19 cellular contexts compared by ENCODE assay signal in the genomic region with DNA sequence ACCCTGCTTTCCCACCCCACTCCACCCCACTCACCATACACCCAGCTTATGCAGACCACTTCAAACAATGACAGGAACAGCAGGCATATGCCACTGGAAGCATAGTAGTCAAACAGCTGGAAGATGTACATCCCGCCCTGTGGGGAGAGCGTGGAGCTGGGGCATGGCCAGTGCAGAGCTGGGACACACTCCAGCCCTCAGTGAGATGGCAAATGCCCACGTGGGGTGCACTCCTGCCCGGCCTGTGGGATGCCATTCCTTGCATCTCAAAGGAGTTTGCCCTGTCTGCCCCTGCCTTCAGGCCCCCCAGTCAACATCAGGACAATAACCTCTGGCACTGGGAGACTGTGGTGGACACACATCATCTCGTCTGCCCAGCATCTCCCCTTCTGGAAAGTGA. TPM values are rescaled to one million over a fixed set of nuclear protein-coding genes. Genes with fewer than 3 reads are reported as not detected.
DNase-seq lines count a peak whose midpoint lies in the region; ATAC-seq and TF ChIP-seq lines count a peak whose summit lies in the region.
"Had no signal": no experiment of that assay in that cellular context is flagged by ENCODE, and none has a peak within 500 bp of the region (broad histone marks: within the 10 kb centered on the region; RNA-seq: fewer than 3 reads in every experiment).

No MANE protein-coding gene starts in this region.

- H4K8ac ChIP-seq in H9 (replicated peaks; ENCODE audit: insufficient read length, low read depth, low read length), result no peak overlapping the region

- 68% methylated on average over 5 of the region's 5 CpGs for WGBS in right cardiac atrium
- no CpG with 5 or more reads among the region's 5 CpGs for WGBS in H9 (ENCODE audit: extremely low coverage, insufficient read length, low lambda C conversion rate)

- no peak overlapping the region for H2AFZ ChIP-seq in H9 (ENCODE audit: low read length)

- no peak overlapping the region for H3K18ac ChIP-seq in H9 (ENCODE audit: insufficient read length, low read depth, low read length)

- peak; percentile 33 for DNase-seq in Right ventricle myocardium inferior (ENCODE audit: missing footprints)
- DNase-seq in right cardiac atrium, result no peak
- DNase-seq in H9, result no peak
- DNase-seq in dorsolateral prefrontal cortex, result no peak
- no peak for DNase-seq in NCI-H1048 (lab: John Stamatoyannopoulos, UW)
- DNase-seq: Caco-2; CD4-positive, CD25-positive, alpha-beta regulatory T cell; CD8-positive, alpha-beta T cell; DMS 273 treated with DMSO at 0.1 percent for 48 hours; DMS79; GF-D8; GOT3; HCEC 1CT had no signal

- no peak overlapping the region for H3K23ac ChIP-seq in H9 (ENCODE audit: insufficient read length, low read depth, low read length)

- no peaks in the 10 kb centered on the region for H3K79me2 ChIP-seq in H9 (ENCODE audit: insufficient read depth, low read length)

- no peak overlapping the region for H2BK20ac ChIP-seq in H9 (ENCODE audit: low read depth, low read length, poor library complexity, severe bottlenecking)

- no peak overlapping the region for H2BK5ac ChIP-seq in H9 (ENCODE audit: insufficient read length, low read length)

- no peak overlapping the region for H3K4me3 Mint-ChIP-seq in H9
- H3K4me3 Mint-ChIP-seq: B cell; CD4-positive, CD25-positive, alpha-beta regulatory T cell; CD8-positive, alpha-beta T cell had no signal

- peak overlapping the region; percentile 17; the same call in 1 of the 2 replicates for H3K14ac ChIP-seq in H9 (ENCODE audit: insufficient read depth, low read length)

- peaks cover 83% of the 10 kb centered on the region for H3K27me3 Mint-ChIP-seq in H9 (ENCODE audit: low read depth)

- no peaks in the 10 kb centered on the region for H3K36me3 Mint-ChIP-seq in H9 (ENCODE audit: insufficient read depth in 1 of 3, low read depth in 3 of 3)
- H3K36me3 Mint-ChIP-seq: CD4-positive, CD25-positive, alpha-beta regulatory T cell; CD8-positive, alpha-beta T cell had no signal

- H3K4me2 ChIP-seq in H9 (ENCODE audit: insufficient read depth, insufficient read length, low read length), result no peak overlapping the region
- H3K4me2 ChIP-seq: BLaER1 had no signal

- H3K27ac ChIP-seq in right cardiac atrium (ENCODE audit: low read length), result no peak overlapping the region
- no peak overlapping the region for H3K27ac ChIP-seq in H9 (ENCODE audit: insufficient read length, low read depth, low read length)
- H3K27ac ChIP-seq in dorsolateral prefrontal cortex, result peak overlapping the region in 36 of 59 donors; percentile 4 to 99 (median 60)
- H3K27ac ChIP-seq: 22Rv1, BLaER1, C4-2B had no signal

- intact Hi-C loops in Right ventricle myocardium inferior (cut with DNase I), result no loop called here
- intact Hi-C loops in right cardiac atrium (cut with DNase I), result no loop called here
- intact Hi-C loops in dorsolateral prefrontal cortex (cut with DNase I), result no loop called here

- no peaks in the 10 kb centered on the region for H4K20me1 ChIP-seq in H9 (ENCODE audit: control insufficient read depth, insufficient read depth, insufficient read length)
- H4K20me1 ChIP-seq: BLaER1 had no signal

- H3K4me3 ChIP-seq in right cardiac atrium (ENCODE audit: low read length), result no peak overlapping the region
- no peak overlapping the region for H3K4me3 ChIP-seq in dorsolateral prefrontal cortex
- H3K4me3 ChIP-seq: BLaER1 had no signal

- no peak overlapping the region for H2BK120ac ChIP-seq in H9 (ENCODE audit: low read depth, low read length, poor library complexity, severe bottlenecking)

- H4K91ac ChIP-seq in H9 (ENCODE audit: insufficient read length, low read depth, low read length), result no peak overlapping the region

- no peaks in the 10 kb centered on the region for H3K23me2 ChIP-seq in H9 (ENCODE audit: insufficient read length, low read depth, low read length, poor library complexity, severe bottlenecking)

- peaks cover 0 to 6% of the 10 kb centered on the region in 2 experiments; a peak in 2 of 5 replicates for H3K9me3 Mint-ChIP-seq in H9
- H3K9me3 Mint-ChIP-seq: CD8-positive, alpha-beta T cell had no signal

- H3K56ac ChIP-seq in H9 (ENCODE audit: insufficient read length, low read depth, low read length), result no peak overlapping the region

- no peak overlapping the region for H3K4ac ChIP-seq in H9 (ENCODE audit: low read depth, low read length)

- no peak overlapping the region for H3K9ac ChIP-seq in H9 (ENCODE audit: extremely low read depth, insufficient read length, low read length)
- H3K9ac ChIP-seq: BLaER1 had no signal

- H3K4me1 ChIP-seq in right cardiac atrium (ENCODE audit: control insufficient read depth, insufficient read depth, low read length) (no peaks in the 10 kb centered on the region), H9 (ENCODE audit: insufficient read depth, low read length) (no peaks in the 10 kb centered on the region)

- no peaks in the 10 kb centered on the region for H3K27me3 ChIP-seq in right cardiac atrium (ENCODE audit: control insufficient read depth, insufficient read depth)
- H3K27me3 ChIP-seq in H9 (ENCODE audit: insufficient read depth, low read length), result no peaks in the 10 kb centered on the region; the same call in 1 of the 2 replicates
- H3K27me3 ChIP-seq in dorsolateral prefrontal cortex, result no peaks in the 10 kb centered on the region
- H3K27me3 ChIP-seq: BLaER1 had no signal

- H2BK15ac ChIP-seq in H9 (ENCODE audit: low read depth, low read length), result no peak overlapping the region

- no peak for TF ChIP-seq CTCF in H9 (conservative IDR thresholded peaks at IDR 0.05)
- TF ChIP-seq CTCF in dorsolateral prefrontal cortex (IDR thresholded peaks at IDR 0.05 in 54 of 56, conservative IDR thresholded peaks at IDR 0.05 in 2 of 56; ENCODE audit: low read depth in 1 of 56, partially characterized antibody in 56 of 56), result no peak

- ATAC-seq in Right ventricle myocardium inferior (no peak), right cardiac atrium (no peak), GM19035 (IDR thresholded peaks at IDR 0.05; ENCODE audit: unreplicated experiment) (no peak)
- ATAC-seq: CD8-positive, alpha-beta T cell had no signal

- H3T11ph ChIP-seq in H9 (ENCODE audit: low read length), result no peak overlapping the region

- H3K79me1 ChIP-seq in H9 (ENCODE audit: insufficient read depth, low read depth, low read length, poor library complexity, severe bottlenecking), result no peaks in the 10 kb centered on the region

- no peak overlapping the region for H2BK12ac ChIP-seq in H9 (ENCODE audit: insufficient read length, low read depth, low read length)

- H2AK5ac ChIP-seq in H9 (ENCODE audit: insufficient read length, low read length), result no peak overlapping the region

- H3K9me3 ChIP-seq in right cardiac atrium (ENCODE audit: control insufficient read depth, low read length), result no peaks in the 10 kb centered on the region
- H3K9me3 ChIP-seq in H9 (ENCODE audit: control insufficient read depth, low read depth, low read length), result no peaks in the 10 kb centered on the region
- H3K9me3 ChIP-seq: BLaER1, Caco-2 had no signal

- no peak overlapping the region for H4K5ac ChIP-seq in H9 (ENCODE audit: insufficient read length, low read depth, low read length)

- H3K27ac Mint-ChIP-seq in H9, result no peak overlapping the region; a peak in 1 of 7 replicates
- H3K27ac Mint-ChIP-seq: B cell; CD4-positive, CD25-positive, alpha-beta regulatory T cell; CD8-positive, alpha-beta T cell had no signal

- peaks cover 6 to 12% of the 10 kb centered on the region in 2 experiments for H3K4me1 Mint-ChIP-seq in H9
- H3K4me1 Mint-ChIP-seq: B cell; CD4-positive, CD25-positive, alpha-beta regulatory T cell had no signal

RNA-seq across cellular contexts. Expression of gene SLC6A12, which starts 18.8 kb away (rescaled TPM):
- total RNA-seq in Right ventricle myocardium inferior (0.68 TPM), right cardiac atrium (1 to 10 TPM in 3 of 4 donors, under 1 TPM in 1; 0.89 to 2.9 (median 1.3) TPM), H9 (2021) (0.17 and 0.20 TPM in 2 replicates), dorsolateral prefrontal cortex (100 to 1,000 TPM in 1 of 120 experiments, 10 to 100 TPM in 119; 10.8 to 211 (median 33.5) TPM)
- polyA plus RNA-seq in right cardiac atrium, result 0.20 TPM
- total RNA-seq: B cell; CD4-positive, CD25-positive, alpha-beta regulatory T cell; CD8-positive, alpha-beta T cell; G401 had no signal
- polyA plus RNA-seq: CD4-positive, CD25-positive, alpha-beta regulatory T cell had no signal

Comparison
In these comparisons a context has a peak if more than half of its experiments do, and no peak if none do; other contexts are left out.
1. H3K27ac ChIP-seq: peak in dorsolateral prefrontal cortex (36 of 59); none in right cardiac atrium (single experiment) and H9 (single experiment).